Comparison of ENCODE assay signal across 3 cellular contexts in the genomic region with DNA sequence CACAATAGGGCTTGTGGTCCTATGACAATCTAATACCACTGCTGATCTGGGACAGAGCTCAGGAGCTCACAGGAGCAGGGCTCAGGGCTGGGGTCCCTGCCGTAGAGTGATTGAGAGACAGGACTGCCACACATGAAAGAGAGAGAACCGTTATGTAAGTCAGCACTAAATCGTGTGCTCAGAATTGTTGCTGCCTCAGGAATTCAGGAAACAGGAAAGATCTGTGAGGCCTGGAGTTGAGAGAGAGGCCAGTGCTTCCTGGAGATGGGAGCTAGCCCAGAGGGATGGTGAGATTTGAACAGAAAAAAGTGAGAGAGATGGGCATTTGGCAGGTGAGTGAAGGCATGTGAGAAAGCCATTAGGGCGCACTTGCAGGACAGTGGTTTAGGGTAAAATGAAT.
TF ChIP-seq lines count a peak whose summit lies in the region.

No MANE protein-coding gene starts in this region.

TF ChIP-seq in A549, 52 proteins besides CTCF, POLR2A, EP300 and RAD21:
- TF ChIP-seq PHF8 (IDR thresholded peaks at IDR 0.05; ENCODE audit: borderline replicate concordance, low read depth) (no peak), KDM5A (IDR thresholded peaks at IDR 0.05) (no peak), KDM1A (IDR thresholded peaks at IDR 0.05; ENCODE audit: low read depth) (no peak), TFCP2L1 (CRISPR knock-in tag; IDR thresholded peaks at IDR 0.05) (no peak), RCOR1 (IDR thresholded peaks at IDR 0.05; ENCODE audit: low read depth, low read length) (no peak), BHLHE40 (IDR thresholded peaks at IDR 0.05; ENCODE audit: low read depth, low read length) (no peak), FOXS1 (CRISPR knock-in tag; IDR thresholded peaks at IDR 0.05) (no peak), ESRRA (IDR thresholded peaks at IDR 0.05; ENCODE audit: borderline replicate concordance, low read length) (no peak), RFX5 (IDR thresholded peaks at IDR 0.05) (no peak), RARB (CRISPR knock-in tag; IDR thresholded peaks at IDR 0.05) (no peak)
- TF ChIP-seq, protein P1, sequence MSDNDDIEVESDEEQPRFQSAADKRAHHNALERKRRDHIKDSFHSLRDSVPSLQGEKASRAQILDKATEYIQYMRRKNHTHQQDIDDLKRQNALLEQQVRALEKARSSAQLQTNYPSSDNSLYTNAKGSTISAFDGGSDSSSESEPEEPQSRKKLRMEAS (IDR thresholded peaks at IDR 0.05), result no peak
- TF ChIP-seq, protein P2, sequence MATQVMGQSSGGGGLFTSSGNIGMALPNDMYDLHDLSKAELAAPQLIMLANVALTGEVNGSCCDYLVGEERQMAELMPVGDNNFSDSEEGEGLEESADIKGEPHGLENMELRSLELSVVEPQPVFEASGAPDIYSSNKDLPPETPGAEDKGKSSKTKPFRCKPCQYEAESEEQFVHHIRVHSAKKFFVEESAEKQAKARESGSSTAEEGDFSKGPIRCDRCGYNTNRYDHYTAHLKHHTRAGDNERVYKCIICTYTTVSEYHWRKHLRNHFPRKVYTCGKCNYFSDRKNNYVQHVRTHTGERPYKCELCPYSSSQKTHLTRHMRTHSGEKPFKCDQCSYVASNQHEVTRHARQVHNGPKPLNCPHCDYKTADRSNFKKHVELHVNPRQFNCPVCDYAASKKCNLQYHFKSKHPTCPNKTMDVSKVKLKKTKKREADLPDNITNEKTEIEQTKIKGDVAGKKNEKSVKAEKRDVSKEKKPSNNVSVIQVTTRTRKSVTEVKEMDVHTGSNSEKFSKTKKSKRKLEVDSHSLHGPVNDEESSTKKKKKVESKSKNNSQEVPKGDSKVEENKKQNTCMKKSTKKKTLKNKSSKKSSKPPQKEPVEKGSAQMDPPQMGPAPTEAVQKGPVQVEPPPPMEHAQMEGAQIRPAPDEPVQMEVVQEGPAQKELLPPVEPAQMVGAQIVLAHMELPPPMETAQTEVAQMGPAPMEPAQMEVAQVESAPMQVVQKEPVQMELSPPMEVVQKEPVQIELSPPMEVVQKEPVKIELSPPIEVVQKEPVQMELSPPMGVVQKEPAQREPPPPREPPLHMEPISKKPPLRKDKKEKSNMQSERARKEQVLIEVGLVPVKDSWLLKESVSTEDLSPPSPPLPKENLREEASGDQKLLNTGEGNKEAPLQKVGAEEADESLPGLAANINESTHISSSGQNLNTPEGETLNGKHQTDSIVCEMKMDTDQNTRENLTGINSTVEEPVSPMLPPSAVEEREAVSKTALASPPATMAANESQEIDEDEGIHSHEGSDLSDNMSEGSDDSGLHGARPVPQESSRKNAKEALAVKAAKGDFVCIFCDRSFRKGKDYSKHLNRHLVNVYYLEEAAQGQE (IDR thresholded peaks at IDR 0.05), result no peak
- TF ChIP-seq, protein P3, sequence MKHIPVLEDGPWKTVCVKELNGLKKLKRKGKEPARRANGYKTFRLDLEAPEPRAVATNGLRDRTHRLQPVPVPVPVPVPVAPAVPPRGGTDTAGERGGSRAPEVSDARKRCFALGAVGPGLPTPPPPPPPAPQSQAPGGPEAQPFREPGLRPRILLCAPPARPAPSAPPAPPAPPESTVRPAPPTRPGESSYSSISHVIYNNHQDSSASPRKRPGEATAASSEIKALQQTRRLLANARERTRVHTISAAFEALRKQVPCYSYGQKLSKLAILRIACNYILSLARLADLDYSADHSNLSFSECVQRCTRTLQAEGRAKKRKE (CRISPR knock-in tag; IDR thresholded peaks at IDR 0.05; ENCODE audit: low read depth), result no peak

TF ChIP-seq in GM23338, 12 proteins besides CTCF, POLR2A, EP300 and RAD21 (continues in another document):
- TF ChIP-seq ZNF114 (CRISPR knock-in tag; IDR thresholded peaks at IDR 0.05) (no peak), ZNF331 (CRISPR knock-in tag; IDR thresholded peaks at IDR 0.05; ENCODE audit: low read depth) (no peak), POLR2AphosphoS5 (IDR thresholded peaks at IDR 0.05; ENCODE audit: low read depth) (no peak)
- TF ChIP-seq, protein P2 (IDR thresholded peaks at IDR 0.05; ENCODE audit: unreplicated experiment), result no peak

TF ChIP-seq in H1, 55 proteins besides CTCF, POLR2A, EP300 and RAD21:
- TF ChIP-seq SP1 (IDR thresholded peaks at IDR 0.05; ENCODE audit: low read depth, low read length), result no peak
- TF ChIP-seq CHD1 (IDR thresholded peaks at IDR 0.05; ENCODE audit: low read depth, low read length), result no peak
- TF ChIP-seq NRF1 (IDR thresholded peaks at IDR 0.05; ENCODE audit: low read depth, low read length), result no peak
- no peak for TF ChIP-seq CHD2 (IDR thresholded peaks at IDR 0.05; ENCODE audit: low read length)
